In the genomic region with DNA sequence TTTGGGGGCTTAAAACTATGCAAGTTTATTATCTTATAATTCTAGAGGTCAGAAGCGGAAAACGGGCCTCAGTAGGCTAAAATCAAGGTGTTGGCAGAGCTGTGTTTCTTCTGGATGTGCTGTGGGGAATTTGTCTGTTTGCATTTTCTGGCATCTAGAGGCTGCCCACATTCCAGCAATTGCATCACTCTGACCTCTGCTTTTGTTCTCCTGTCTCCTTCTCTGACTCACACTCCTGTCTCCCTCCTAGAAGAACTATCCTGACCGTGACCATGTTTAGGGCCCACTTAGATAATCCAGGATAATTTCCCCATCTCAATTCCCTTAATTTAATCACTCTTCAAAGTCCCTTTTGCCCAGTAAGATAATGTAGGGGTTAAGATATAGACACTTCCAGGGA, we compare ENCODE assay signal across 14 cellular contexts.
A peak's percentile ranks its signal among the peaks of the same experiment; 100 is the strongest.
DNase-seq lines count a peak whose midpoint lies in the region; ATAC-seq and TF ChIP-seq lines count a peak whose summit lies in the region.
"Had no signal": no experiment of that assay in that cellular context is flagged by ENCODE, and none has a peak within 500 bp of the region (broad histone marks: within the 10 kb centered on the region; RNA-seq: fewer than 3 reads in every experiment).

No MANE protein-coding gene starts in this region.

- H3K4me1 ChIP-seq in colonic mucosa, result no peaks in the 10 kb centered on the region
- H3K4me1 ChIP-seq: Peyer's patch had no signal

- CTCF ChIA-PET in activated CD4-positive, alpha-beta T cell treated with anti-CD3 and anti-CD28 coated beads, Interleukin-2, amount 10 ng/mL, durations not matched to agents 7 days and 5 days (lab: Charles Lee), result no interaction called here

- no peak overlapping the region for H3K4me3 Mint-ChIP-seq in activated CD4-positive, alpha-beta T cell treated with anti-CD3 and anti-CD28 coated beads, Interleukin-2, amount 10 ng/mL, durations not matched to agents 7 days and 5 days
- H3K4me3 Mint-ChIP-seq: activated naive CD8-positive, alpha-beta T cell treated with anti-CD3 and anti-CD28 coated beads, Interleukin-2, amount 10 ng/mL, durations not matched to agents 7 days and 5 days; natural killer cell treated with Interleukin-12 subunit alpha and Interleukin-12 subunit beta and Interleukin-15 and Interleukin-18, amount 100 ng/mL, for 72 hours had no signal

- ATAC-seq in HG03565 (IDR thresholded peaks at IDR 0.05; ENCODE audit: unreplicated experiment), result no peak
- ATAC-seq: natural killer cell treated with Interleukin-12 subunit alpha and Interleukin-12 subunit beta and Interleukin-15 and Interleukin-18, amount 100 ng/mL, for 72 hours had no signal

- no peaks in the 10 kb centered on the region for H3K4me1 Mint-ChIP-seq in activated CD4-positive, alpha-beta T cell treated with anti-CD3 and anti-CD28 coated beads, Interleukin-2, amount 10 ng/mL, durations not matched to agents 7 days and 5 days
- H3K4me1 Mint-ChIP-seq: activated naive CD8-positive, alpha-beta T cell treated with anti-CD3 and anti-CD28 coated beads, Interleukin-2, amount 10 ng/mL, durations not matched to agents 7 days and 5 days had no signal

- H3K9ac ChIP-seq in colonic mucosa (ENCODE audit: low read depth in 2 of 2, low read length in 2 of 2), result no peak overlapping the region

- H3K27ac ChIP-seq in colonic mucosa, result no peak overlapping the region
- H3K27ac ChIP-seq: Peyer's patch had no signal

- no peaks in the 10 kb centered on the region for H3K27me3 ChIP-seq in colonic mucosa
- H3K27me3 ChIP-seq: Peyer's patch had no signal

- H3K27me3 Mint-ChIP-seq in activated CD4-positive, alpha-beta T cell treated with anti-CD3 and anti-CD28 coated beads, Interleukin-2, amount 10 ng/mL, durations not matched to agents 7 days and 5 days, result no peaks in the 10 kb centered on the region
- H3K27me3 Mint-ChIP-seq: activated naive CD8-positive, alpha-beta T cell treated with anti-CD3 and anti-CD28 coated beads, Interleukin-2, amount 10 ng/mL, durations not matched to agents 7 days and 5 days; natural killer cell treated with Interleukin-12 subunit alpha and Interleukin-12 subunit beta and Interleukin-15 and Interleukin-18, amount 100 ng/mL, for 72 hours had no signal

- H3K36me3 ChIP-seq in colonic mucosa, result no peaks in the 10 kb centered on the region
- H3K36me3 ChIP-seq: Peyer's patch had no signal

- no peaks in the 10 kb centered on the region for H3K9me3 ChIP-seq in colonic mucosa
- H3K9me3 ChIP-seq: Peyer's patch had no signal

- H3K36me3 Mint-ChIP-seq in activated CD4-positive, alpha-beta T cell treated with anti-CD3 and anti-CD28 coated beads, Interleukin-2, amount 10 ng/mL, durations not matched to agents 7 days and 5 days (ENCODE audit: low read depth), result no peaks in the 10 kb centered on the region
- H3K36me3 Mint-ChIP-seq: activated naive CD8-positive, alpha-beta T cell treated with anti-CD3 and anti-CD28 coated beads, Interleukin-2, amount 10 ng/mL, durations not matched to agents 7 days and 5 days had no signal

- DNase-seq in EH (ENCODE audit: low read depth) (peak; percentile 2), NCI-H226 (peak; percentile 87), choroid plexus epithelial cell (ENCODE audit: low read depth) (peak; percentile 53), iPS-NIHi11 (ENCODE audit: low spot score) (peak; percentile 11), colonic mucosa (no peak), DMS 273 treated with DMSO at 0.1 percent for 48 hours (lab: John Stamatoyannopoulos, UW) (no peak)
- no peak for DNase-seq in activated CD4-positive, alpha-beta T cell treated with anti-CD3 and anti-CD28 coated beads, Interleukin-2, amount 10 ng/mL, durations not matched to agents 7 days and 5 days
- DNase-seq: activated CD8-positive, alpha-beta memory T cell treated with anti-CD3 and anti-CD28 coated beads, Interleukin-2, amount 50 U/mL, for 48 hours; activated naive CD8-positive, alpha-beta T cell treated with anti-CD3 and anti-CD28 coated beads, Interleukin-2, amount 10 ng/mL, durations not matched to agents 7 days and 5 days; NCI-H2171 treated with DMSO at 0.1 percent for 48 hours; Peyer's patch; stimulated activated CD8-positive, alpha-beta memory T cell treated with anti-CD3 and anti-CD28 coated beads, Interleukin-4, amount 100 ng/mL, for 48 hours had no signal

- POLR2A ChIA-PET in activated CD4-positive, alpha-beta T cell treated with anti-CD3 and anti-CD28 coated beads, Interleukin-2, amount 10 ng/mL, durations not matched to agents 7 days and 5 days (lab: Charles Lee), result no interaction called here

- intact Hi-C loops in colonic mucosa (cut with DNase I), result no loop called here

- H3K27ac Mint-ChIP-seq in activated CD4-positive, alpha-beta T cell treated with anti-CD3 and anti-CD28 coated beads, Interleukin-2, amount 10 ng/mL, durations not matched to agents 7 days and 5 days, result no peak overlapping the region
- H3K27ac Mint-ChIP-seq: activated naive CD8-positive, alpha-beta T cell treated with anti-CD3 and anti-CD28 coated beads, Interleukin-2, amount 10 ng/mL, durations not matched to agents 7 days and 5 days; natural killer cell treated with Interleukin-12 subunit alpha and Interleukin-12 subunit beta and Interleukin-15 and Interleukin-18, amount 100 ng/mL, for 72 hours had no signal

- H3K4me3 ChIP-seq in choroid plexus epithelial cell (ENCODE audit: low read depth, low read length), result no peak overlapping the region
- no peak overlapping the region for H3K4me3 ChIP-seq in colonic mucosa
- H3K4me3 ChIP-seq: Peyer's patch had no signal

- TF ChIP-seq CTCF in choroid plexus epithelial cell (conservative IDR thresholded peaks at IDR 0.05; ENCODE audit: low read depth, low read length) (no peak), colonic mucosa (IDR thresholded peaks at IDR 0.05) (no peak)

- H3K9me3 Mint-ChIP-seq in activated CD4-positive, alpha-beta T cell treated with anti-CD3 and anti-CD28 coated beads, Interleukin-2, amount 10 ng/mL, durations not matched to agents 7 days and 5 days, result peaks cover 11% of the 10 kb centered on the region

Comparison
In these comparisons a context has a peak if more than half of its experiments do, and no peak if none do; other contexts are left out.
1. DNase-seq: peak in EH (single experiment), NCI-H226 (single experiment), choroid plexus epithelial cell (single experiment) and iPS-NIHi11 (single experiment); none in colonic mucosa (single experiment), activated CD4-positive, alpha-beta T cell treated with anti-CD3 and anti-CD28 coated beads, Interleukin-2, amount 10 ng/mL, durations not matched to agents 7 days and 5 days (single experiment) and DMS 273 treated with DMSO at 0.1 percent for 48 hours (single experiment).